In genomic region chr1:206691604-206692003, GRCh38 we compare ENCODE assay signal across 12 cellular contexts. TPM values are rescaled to one million over a fixed set of nuclear protein-coding genes. Genes with fewer than 3 reads are reported as not detected.
DNase-seq lines count a peak whose midpoint lies in the region; ATAC-seq and TF ChIP-seq lines count a peak whose summit lies in the region.
"Had no signal": no experiment of that assay in that cellular context is flagged by ENCODE, and none has a peak within 500 bp of the region (broad histone marks: within the 10 kb centered on the region; RNA-seq: fewer than 3 reads in every experiment).

No MANE protein-coding gene starts in this region.

- no peak for ATAC-seq in natural killer cell
- no peak for ATAC-seq in GM21825 (IDR thresholded peaks at IDR 0.05; ENCODE audit: unreplicated experiment)

- H3K9me3 ChIP-seq in WERI-Rb-1 (ENCODE audit: severe bottlenecking): no peaks in the 10 kb centered on the region

- DNase-seq in WERI-Rb-1 (peak; percentile 64), glutamatergic neuron (no peak), natural killer cell (no peak), type B pancreatic cell (ENCODE audit: extremely low spot score, unreplicated experiment) (no peak), CD14-positive monocyte (ENCODE audit: low spot score) (no peak)
- no peak for DNase-seq in activated CD4-positive, alpha-beta T cell treated with anti-CD3 and anti-CD28 coated beads, Interleukin-2, amount 50 U/mL, for 48 hours
- DNase-seq in stimulated activated CD4-positive, alpha-beta T cell treated with anti-CD3 and anti-CD28 coated beads, Interleukin-15, amount 100 ng/mL, for 24 hours: no peak
- DNase-seq: aorta; DMS53; NCI-H226; stimulated activated CD4-positive, alpha-beta T cell treated with anti-CD3 and anti-CD28 coated beads, Interleukin-2, amount 100 ng/mL, for 24 hours had no signal

- no peaks in the 10 kb centered on the region for H3K27me3 ChIP-seq in WERI-Rb-1 (ENCODE audit: insufficient read depth, low read depth, severe bottlenecking)

- H3K4me3 Mint-ChIP-seq in glutamatergic neuron (ENCODE audit: unreplicated experiment): peak overlapping the region; percentile 53
- peak overlapping the region; percentile 75 for H3K4me3 Mint-ChIP-seq in natural killer cell
- peak overlapping the region; percentile 46 for H3K4me3 Mint-ChIP-seq in type B pancreatic cell
- no peak overlapping the region for H3K4me3 Mint-ChIP-seq in CD14-positive monocyte

- H3K4me1 Mint-ChIP-seq in glutamatergic neuron (ENCODE audit: low read depth, unreplicated experiment) (peaks cover 80% of the 10 kb centered on the region), natural killer cell (peaks cover 98% of the 10 kb centered on the region in 2 donors), type B pancreatic cell (ENCODE audit: unreplicated experiment) (peaks cover 76% of the 10 kb centered on the region), CD14-positive monocyte (peaks cover 92% of the 10 kb centered on the region)

- peaks cover 10% of the 10 kb centered on the region for H3K9me3 Mint-ChIP-seq in glutamatergic neuron (ENCODE audit: unreplicated experiment)
- H3K9me3 Mint-ChIP-seq in natural killer cell: no peaks in the 10 kb centered on the region
- H3K9me3 Mint-ChIP-seq in type B pancreatic cell: no peaks in the 10 kb centered on the region
- no peaks in the 10 kb centered on the region for H3K9me3 Mint-ChIP-seq in CD14-positive monocyte

- H3K36me3 Mint-ChIP-seq in glutamatergic neuron (ENCODE audit: unreplicated experiment) (no peaks in the 10 kb centered on the region), natural killer cell (no peaks in the 10 kb centered on the region), type B pancreatic cell (peaks cover under 1% of the 10 kb centered on the region), CD14-positive monocyte (peaks cover 47 to 53% of the 10 kb centered on the region in 2 donors)

- H3K27ac Mint-ChIP-seq in glutamatergic neuron (ENCODE audit: unreplicated experiment) (peak overlapping the region; percentile 13), natural killer cell (peak overlapping the region; percentile 74 to 89), type B pancreatic cell (peak overlapping the region; percentile 83), CD14-positive monocyte (peak overlapping the region in 1 of 7 donors; percentile 51)

- intact Hi-C loops in natural killer cell (cut with micrococcal nuclease) (no loop called here), CD14-positive monocyte (cut with micrococcal nuclease) (no loop called here)

- TF ChIP-seq CTCF in WERI-Rb-1 (IDR thresholded peaks at IDR 0.05; ENCODE audit: low read depth, low read length) (no peak), glutamatergic neuron (IDR thresholded peaks at IDR 0.05; ENCODE audit: partially characterized antibody, unreplicated experiment) (no peak), natural killer cell (IDR thresholded peaks at IDR 0.05) (no peak), type B pancreatic cell (conservative IDR thresholded peaks at IDR 0.05) (no peak), CD14-positive monocyte (IDR thresholded peaks at IDR 0.05) (no peak)

- H3K4me3 ChIP-seq in WERI-Rb-1 (ENCODE audit: low read depth, low read length): no peak overlapping the region

- H3K27ac ChIP-seq in WERI-Rb-1: peak overlapping the region; percentile 5

- H3K27me3 Mint-ChIP-seq in glutamatergic neuron (ENCODE audit: unreplicated experiment) (peaks cover 8% of the 10 kb centered on the region), natural killer cell (ENCODE audit: low read depth in 2 of 2) (no peaks in the 10 kb centered on the region), type B pancreatic cell (no peaks in the 10 kb centered on the region), CD14-positive monocyte (ENCODE audit: low read depth in 3 of 3) (peaks cover 0 to 3% (median 1%) of the 10 kb centered on the region in 3 donors)

- peaks cover 43% of the 10 kb centered on the region for H3K36me3 ChIP-seq in WERI-Rb-1

RNA-seq across cellular contexts. Expression of gene MAPKAPK2, which starts 6.9 kb away (rescaled TPM):
- total RNA-seq in glutamatergic neuron (ENCODE audit: unreplicated experiment) (93.8 TPM), natural killer cell (100 to 1,000 TPM; 137 to 197 (median 178) TPM), type B pancreatic cell (ENCODE audit: low replicate concordance) (62.3 and 63.1 TPM in 2 replicates)
- polyA plus RNA-seq in CD14-positive monocyte: 1 to 10 TPM; 1.6 to 2.2 TPM

RNA-seq across cellular contexts. Expression of gene DYRK3, which starts 56.3 kb away (rescaled TPM):
- total RNA-seq in glutamatergic neuron (ENCODE audit: unreplicated experiment) (1.3 TPM), natural killer cell (under 1 TPM; 0.16 to 0.66 (median 0.43) TPM), type B pancreatic cell (ENCODE audit: low replicate concordance) (1.0 and 7.2 TPM in 2 replicates)
- not detected for polyA plus RNA-seq in CD14-positive monocyte

Comparison
In these comparisons a context has a peak if more than half of its experiments do, and no peak if none do; other contexts are left out.
1. H3K4me3 Mint-ChIP-seq: peak in glutamatergic neuron (single experiment), natural killer cell (single experiment) and type B pancreatic cell (single experiment); none in CD14-positive monocyte (0 of 2).